In genomic region chr16:30652005-30652296, GRCh38 we compare ENCODE assay signal across 8 cellular contexts. TPM values are rescaled to one million over a fixed set of nuclear protein-coding genes. Genes with fewer than 3 reads are reported as not detected.
DNase-seq lines count a peak whose midpoint lies in the region; ATAC-seq and TF ChIP-seq lines count a peak whose summit lies in the region.

No MANE protein-coding gene starts in this region.

- H3K4me2 ChIP-seq in SU-DHL-6 (ENCODE audit: low read depth, low read length, poor library complexity, severe bottlenecking), result peak overlapping the region; percentile 79
- H3K4me2 ChIP-seq in fibroblast of lung (ENCODE audit: extremely low read depth, insufficient read depth, low read length), result peak overlapping the region; percentile 78

- peak in 1 of 2 donors; percentile 11 for DNase-seq in fibroblast of lung (ENCODE audit: low read depth in 2 of 2)
- no peak for DNase-seq in pons (ENCODE audit: low spot score)
- DNase-seq in NOMO-1 (lab: John Stamatoyannopoulos, UW; ENCODE audit: unreplicated experiment in 2 of 2), result no peak
- no peak for DNase-seq in NCI-H2196 (lab: John Stamatoyannopoulos, UW; ENCODE audit: unreplicated experiment)

- H2AFZ ChIP-seq in SU-DHL-6 (ENCODE audit: low read depth, low read length, severe bottlenecking) (peak overlapping the region; percentile 55), fibroblast of lung (ENCODE audit: low read length) (no peak overlapping the region)

- H3K9me3 ChIP-seq in SU-DHL-6 (ENCODE audit: insufficient read depth, low read length), result no peaks in the 10 kb centered on the region
- no peaks in the 10 kb centered on the region for H3K9me3 ChIP-seq in fibroblast of lung (ENCODE audit: control insufficient read depth, insufficient read depth, low read depth, low read length)

- H3K9ac ChIP-seq in SU-DHL-6 (ENCODE audit: low read length), result peak overlapping the region; percentile 96
- H3K9ac ChIP-seq in fibroblast of lung (ENCODE audit: insufficient read depth, low read length), result peak overlapping the region; percentile 73
- H3K9ac ChIP-seq in rectal smooth muscle tissue (ENCODE audit: low read length), result peak overlapping the region; percentile 80

- H3F3A ChIP-seq in SU-DHL-6 (ENCODE audit: insufficient read depth), result peaks cover 14% of the 10 kb centered on the region

- H3K79me2 ChIP-seq in SU-DHL-6 (ENCODE audit: insufficient read depth, low read length), result 0 out of 2 replicates have a peak, but pooled peaks cover 4% of the 10 kb centered on the region
- peaks cover 13% of the 10 kb centered on the region for H3K79me2 ChIP-seq in fibroblast of lung (ENCODE audit: control insufficient read depth, insufficient read depth, low read length)

- no peaks in the 10 kb centered on the region for H3K9me2 ChIP-seq in SU-DHL-6 (replicated peaks; ENCODE audit: insufficient read depth, low read length)

- H3K27me3 ChIP-seq in SU-DHL-6 (ENCODE audit: low read length) (no peaks in the 10 kb centered on the region), fibroblast of lung (ENCODE audit: control insufficient read depth, insufficient read depth, low read length) (no peaks in the 10 kb centered on the region), rectal smooth muscle tissue (ENCODE audit: control insufficient read depth, insufficient read depth, low read length) (no peaks in the 10 kb centered on the region)

- H3K27ac ChIP-seq in SU-DHL-6 (ENCODE audit: low read depth, low read length), result peak overlapping the region; percentile 83
- peak overlapping the region; percentile 60 for H3K27ac ChIP-seq in fibroblast of lung (ENCODE audit: insufficient read depth, low read length)
- peak overlapping the region; percentile 98 for H3K27ac ChIP-seq in rectal smooth muscle tissue (ENCODE audit: low read depth, low read length)

- H3K4me3 ChIP-seq in GM08714 (ENCODE audit: low read length), result peak overlapping the region; percentile 85
- H3K4me3 ChIP-seq in SU-DHL-6 (ENCODE audit: insufficient read depth, low read length, poor library complexity, severe bottlenecking), result peak overlapping the region; percentile 94
- H3K4me3 ChIP-seq in fibroblast of lung (replicated peaks in 1 of 4; ENCODE audit: control extremely low read depth in 1 of 4, insufficient read depth in 1 of 4, low read depth in 3 of 4, low read length in 4 of 4), result peak overlapping the region; percentile 67 to 99 (median 84)
- H3K4me3 ChIP-seq in rectal smooth muscle tissue (ENCODE audit: low read length), result peak overlapping the region; percentile 99

- peaks cover 8% of the 10 kb centered on the region for H3K4me1 ChIP-seq in fibroblast of lung (ENCODE audit: control insufficient read depth, extremely low read depth, insufficient read depth, low read length)
- H3K4me1 ChIP-seq in rectal smooth muscle tissue (ENCODE audit: control insufficient read depth, insufficient read depth, low read length), result peaks cover 10% of the 10 kb centered on the region

- TF ChIP-seq CTCF in SU-DHL-6 (IDR thresholded peaks at IDR 0.05; ENCODE audit: insufficient read depth, low read length, poor library complexity, severe bottlenecking), result no peak
- TF ChIP-seq CTCF in fibroblast of lung (conservative IDR thresholded peaks at IDR 0.05 in 1 of 2, IDR thresholded peaks at IDR 0.05 in 1 of 2; ENCODE audit: low read depth in 1 of 2, low read length in 2 of 2), result no peak

- H3K36me3 ChIP-seq in SU-DHL-6 (ENCODE audit: low read length) (no peaks in the 10 kb centered on the region), fibroblast of lung (ENCODE audit: control insufficient read depth, insufficient read depth, low read length) (peaks cover 12% of the 10 kb centered on the region), rectal smooth muscle tissue (ENCODE audit: control insufficient read depth, insufficient read depth, low read length) (peaks cover 26% of the 10 kb centered on the region)

- H4K20me1 ChIP-seq in SU-DHL-6 (ENCODE audit: low read depth, low read length) (no peaks in the 10 kb centered on the region), fibroblast of lung (ENCODE audit: control insufficient read depth, extremely low read depth, insufficient read depth, low read length) (no peaks in the 10 kb centered on the region)

- no peak for ATAC-seq in GM18502 (IDR thresholded peaks at IDR 0.05; ENCODE audit: poor library complexity, unreplicated experiment)

RNA-seq across cellular contexts. Expression of gene PRR14, which starts 1.2 kb away (rescaled TPM):
- 5.9 and 6.6 TPM in 2 replicates for total RNA-seq in fibroblast of lung
- 2.5 and 4.7 TPM in 2 replicates for polyA plus RNA-seq in fibroblast of lung
- polyA plus RNA-seq in fibroblast of lung (2012), result 13.5 and 28.4 TPM in 2 replicates
- 2.8 and 9.5 TPM in 2 replicates for polyA minus RNA-seq in fibroblast of lung (ENCODE audit: low replicate concordance)

RNA-seq across cellular contexts. Expression of gene FBRS, which starts 6.3 kb away (rescaled TPM):
- 16.7 and 20.8 TPM in 2 replicates for total RNA-seq in fibroblast of lung
- polyA plus RNA-seq in fibroblast of lung, result 5.5 and 8.2 TPM in 2 replicates
- polyA plus RNA-seq in fibroblast of lung (2012), result 27.3 and 36.0 TPM in 2 replicates
- polyA minus RNA-seq in fibroblast of lung (ENCODE audit: low replicate concordance), result 24.0 and 37.3 TPM in 2 replicates

RNA-seq across cellular contexts. Expression of gene ZNF689, which starts 41.8 kb away (rescaled TPM):
- 4.6 and 6.1 TPM in 2 replicates for total RNA-seq in fibroblast of lung
- polyA plus RNA-seq in fibroblast of lung, result 3.5 and 4.2 TPM in 2 replicates
- 3.6 and 4.7 TPM in 2 replicates for polyA plus RNA-seq in fibroblast of lung (2012)
- 12.1 and 12.2 TPM in 2 replicates for polyA minus RNA-seq in fibroblast of lung (ENCODE audit: low replicate concordance)

RNA-seq across cellular contexts. Expression of gene SRCAP, which starts 47.0 kb away (rescaled TPM):
- 11.3 and 14.2 TPM in 2 replicates for total RNA-seq in fibroblast of lung
- polyA plus RNA-seq in fibroblast of lung, result 3.5 and 6.4 TPM in 2 replicates
- polyA plus RNA-seq in fibroblast of lung (2012), result 12.1 and 17.8 TPM in 2 replicates
- polyA minus RNA-seq in fibroblast of lung (ENCODE audit: low replicate concordance), result 98.0 and 100 TPM in 2 replicates
